ENCODE assay signal across 1 cellular context in the genomic region with DNA sequence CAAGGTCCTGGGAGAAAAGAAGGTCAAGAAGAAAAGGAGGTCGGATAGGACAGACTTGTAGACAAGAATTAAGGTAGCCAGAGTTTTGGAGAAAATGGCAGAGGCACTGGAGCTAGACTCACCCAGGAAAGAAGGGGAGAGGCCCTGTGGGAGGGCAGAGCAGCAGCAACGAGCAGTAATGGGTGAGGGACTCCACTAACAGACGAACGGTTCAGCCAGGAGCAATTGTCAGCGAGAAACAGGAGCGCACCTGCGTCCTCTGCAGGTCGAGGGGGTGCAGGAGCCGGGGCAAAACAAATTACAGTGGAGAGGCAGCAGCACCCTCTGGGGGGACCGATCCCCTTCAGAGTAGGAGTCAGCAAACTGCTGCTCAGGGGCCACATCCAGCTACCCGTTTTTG.
TF ChIP-seq lines count a peak whose summit lies in the region.

No MANE protein-coding gene starts in this region.

TF ChIP-seq in GM23338, 12 proteins besides CTCF, POLR2A, EP300 and RAD21 (continued from another document):
- TF ChIP-seq, protein P1, sequence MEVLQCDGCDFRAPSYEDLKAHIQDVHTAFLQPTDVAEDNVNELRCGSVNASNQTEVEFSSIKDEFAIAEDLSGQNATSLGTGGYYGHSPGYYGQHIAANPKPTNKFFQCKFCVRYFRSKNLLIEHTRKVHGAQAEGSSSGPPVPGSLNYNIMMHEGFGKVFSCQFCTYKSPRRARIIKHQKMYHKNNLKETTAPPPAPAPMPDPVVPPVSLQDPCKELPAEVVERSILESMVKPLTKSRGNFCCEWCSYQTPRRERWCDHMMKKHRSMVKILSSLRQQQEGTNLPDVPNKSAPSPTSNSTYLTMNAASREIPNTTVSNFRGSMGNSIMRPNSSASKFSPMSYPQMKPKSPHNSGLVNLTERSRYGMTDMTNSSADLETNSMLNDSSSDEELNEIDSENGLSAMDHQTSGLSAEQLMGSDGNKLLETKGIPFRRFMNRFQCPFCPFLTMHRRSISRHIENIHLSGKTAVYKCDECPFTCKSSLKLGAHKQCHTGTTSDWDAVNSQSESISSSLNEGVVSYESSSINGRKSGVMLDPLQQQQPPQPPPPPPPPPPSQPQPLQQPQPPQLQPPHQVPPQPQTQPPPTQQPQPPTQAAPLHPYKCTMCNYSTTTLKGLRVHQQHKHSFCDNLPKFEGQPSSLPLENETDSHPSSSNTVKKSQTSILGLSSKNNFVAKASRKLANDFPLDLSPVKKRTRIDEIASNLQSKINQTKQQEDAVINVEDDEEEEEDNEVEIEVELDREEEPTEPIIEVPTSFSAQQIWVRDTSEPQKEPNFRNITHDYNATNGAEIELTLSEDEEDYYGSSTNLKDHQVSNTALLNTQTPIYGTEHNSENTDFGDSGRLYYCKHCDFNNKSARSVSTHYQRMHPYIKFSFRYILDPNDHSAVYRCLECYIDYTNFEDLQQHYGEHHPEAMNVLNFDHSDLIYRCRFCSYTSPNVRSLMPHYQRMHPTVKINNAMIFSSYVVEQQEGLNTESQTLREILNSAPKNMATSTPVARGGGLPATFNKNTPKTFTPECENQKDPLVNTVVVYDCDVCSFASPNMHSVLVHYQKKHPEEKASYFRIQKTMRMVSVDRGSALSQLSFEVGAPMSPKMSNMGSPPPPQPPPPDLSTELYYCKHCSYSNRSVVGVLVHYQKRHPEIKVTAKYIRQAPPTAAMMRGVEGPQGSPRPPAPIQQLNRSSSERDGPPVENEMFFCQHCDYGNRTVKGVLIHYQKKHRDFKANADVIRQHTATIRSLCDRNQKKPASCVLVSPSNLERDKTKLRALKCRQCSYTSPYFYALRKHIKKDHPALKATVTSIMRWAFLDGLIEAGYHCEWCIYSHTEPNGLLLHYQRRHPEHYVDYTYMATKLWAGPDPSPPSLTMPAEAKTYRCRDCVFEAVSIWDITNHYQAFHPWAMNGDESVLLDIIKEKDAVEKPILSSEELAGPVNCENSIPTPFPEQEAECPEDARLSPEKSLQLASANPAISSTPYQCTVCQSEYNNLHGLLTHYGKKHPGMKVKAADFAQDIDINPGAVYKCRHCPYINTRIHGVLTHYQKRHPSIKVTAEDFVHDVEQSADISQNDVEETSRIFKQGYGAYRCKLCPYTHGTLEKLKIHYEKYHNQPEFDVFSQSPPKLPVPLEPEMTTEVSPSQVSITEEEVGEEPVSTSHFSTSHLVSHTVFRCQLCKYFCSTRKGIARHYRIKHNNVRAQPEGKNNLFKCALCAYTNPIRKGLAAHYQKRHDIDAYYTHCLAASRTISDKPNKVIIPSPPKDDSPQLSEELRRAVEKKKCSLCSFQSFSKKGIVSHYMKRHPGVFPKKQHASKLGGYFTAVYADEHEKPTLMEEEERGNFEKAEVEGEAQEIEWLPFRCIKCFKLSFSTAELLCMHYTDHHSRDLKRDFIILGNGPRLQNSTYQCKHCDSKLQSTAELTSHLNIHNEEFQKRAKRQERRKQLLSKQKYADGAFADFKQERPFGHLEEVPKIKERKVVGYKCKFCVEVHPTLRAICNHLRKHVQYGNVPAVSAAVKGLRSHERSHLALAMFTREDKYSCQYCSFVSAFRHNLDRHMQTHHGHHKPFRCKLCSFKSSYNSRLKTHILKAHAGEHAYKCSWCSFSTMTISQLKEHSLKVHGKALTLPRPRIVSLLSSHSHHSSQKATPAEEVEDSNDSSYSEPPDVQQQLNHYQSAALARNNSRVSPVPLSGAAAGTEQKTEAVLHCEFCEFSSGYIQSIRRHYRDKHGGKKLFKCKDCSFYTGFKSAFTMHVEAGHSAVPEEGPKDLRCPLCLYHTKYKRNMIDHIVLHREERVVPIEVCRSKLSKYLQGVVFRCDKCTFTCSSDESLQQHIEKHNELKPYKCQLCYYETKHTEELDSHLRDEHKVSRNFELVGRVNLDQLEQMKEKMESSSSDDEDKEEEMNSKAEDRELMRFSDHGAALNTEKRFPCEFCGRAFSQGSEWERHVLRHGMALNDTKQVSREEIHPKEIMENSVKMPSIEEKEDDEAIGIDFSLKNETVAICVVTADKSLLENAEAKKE (CRISPR knock-in tag; IDR thresholded peaks at IDR 0.05), result no peak
- TF ChIP-seq, protein P2, sequence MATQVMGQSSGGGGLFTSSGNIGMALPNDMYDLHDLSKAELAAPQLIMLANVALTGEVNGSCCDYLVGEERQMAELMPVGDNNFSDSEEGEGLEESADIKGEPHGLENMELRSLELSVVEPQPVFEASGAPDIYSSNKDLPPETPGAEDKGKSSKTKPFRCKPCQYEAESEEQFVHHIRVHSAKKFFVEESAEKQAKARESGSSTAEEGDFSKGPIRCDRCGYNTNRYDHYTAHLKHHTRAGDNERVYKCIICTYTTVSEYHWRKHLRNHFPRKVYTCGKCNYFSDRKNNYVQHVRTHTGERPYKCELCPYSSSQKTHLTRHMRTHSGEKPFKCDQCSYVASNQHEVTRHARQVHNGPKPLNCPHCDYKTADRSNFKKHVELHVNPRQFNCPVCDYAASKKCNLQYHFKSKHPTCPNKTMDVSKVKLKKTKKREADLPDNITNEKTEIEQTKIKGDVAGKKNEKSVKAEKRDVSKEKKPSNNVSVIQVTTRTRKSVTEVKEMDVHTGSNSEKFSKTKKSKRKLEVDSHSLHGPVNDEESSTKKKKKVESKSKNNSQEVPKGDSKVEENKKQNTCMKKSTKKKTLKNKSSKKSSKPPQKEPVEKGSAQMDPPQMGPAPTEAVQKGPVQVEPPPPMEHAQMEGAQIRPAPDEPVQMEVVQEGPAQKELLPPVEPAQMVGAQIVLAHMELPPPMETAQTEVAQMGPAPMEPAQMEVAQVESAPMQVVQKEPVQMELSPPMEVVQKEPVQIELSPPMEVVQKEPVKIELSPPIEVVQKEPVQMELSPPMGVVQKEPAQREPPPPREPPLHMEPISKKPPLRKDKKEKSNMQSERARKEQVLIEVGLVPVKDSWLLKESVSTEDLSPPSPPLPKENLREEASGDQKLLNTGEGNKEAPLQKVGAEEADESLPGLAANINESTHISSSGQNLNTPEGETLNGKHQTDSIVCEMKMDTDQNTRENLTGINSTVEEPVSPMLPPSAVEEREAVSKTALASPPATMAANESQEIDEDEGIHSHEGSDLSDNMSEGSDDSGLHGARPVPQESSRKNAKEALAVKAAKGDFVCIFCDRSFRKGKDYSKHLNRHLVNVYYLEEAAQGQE (IDR thresholded peaks at IDR 0.05; ENCODE audit: unreplicated experiment), result no peak
- TF ChIP-seq JUNB (IDR thresholded peaks at IDR 0.05; ENCODE audit: unreplicated experiment) (no peak), EZH2phosphoT487 (IDR thresholded peaks at IDR 0.05; ENCODE audit: unreplicated experiment) (no peak), ZNF331 (CRISPR knock-in tag; IDR thresholded peaks at IDR 0.05; ENCODE audit: low read depth) (no peak), POLR2AphosphoS5 (IDR thresholded peaks at IDR 0.05; ENCODE audit: low read depth) (no peak), ZNF114 (CRISPR knock-in tag; IDR thresholded peaks at IDR 0.05) (no peak), CREB1 (CRISPR knock-in tag; IDR thresholded peaks at IDR 0.05; ENCODE audit: low read depth) (no peak), EZH2 (IDR thresholded peaks at IDR 0.05; ENCODE audit: low read depth, unreplicated experiment) (no peak), STAT1 (IDR thresholded peaks at IDR 0.05; ENCODE audit: unreplicated experiment) (no peak), ETS1 (IDR thresholded peaks at IDR 0.05) (no peak)
TF ChIP-seq in GM23338: peak in this region for 0.
